8 cellular contexts compared by ENCODE assay signal in genomic region chr6:39933669-39934059, GRCh38. TPM values are rescaled to one million over a fixed set of nuclear protein-coding genes. Genes with fewer than 3 reads are reported as not detected.
DNase-seq lines count a peak whose midpoint lies in the region; ATAC-seq and TF ChIP-seq lines count a peak whose summit lies in the region.

No MANE protein-coding gene starts in this region.

- H3K27me3 ChIP-seq in breast epithelium (no peaks in the 10 kb centered on the region), right lobe of liver (no peaks in the 10 kb centered on the region), thoracic aorta (replicated peaks; ENCODE audit: insufficient read depth) (no peaks in the 10 kb centered on the region)

- peak overlapping the region; percentile 72 to 93 for H3K27ac ChIP-seq in breast epithelium
- peak overlapping the region; percentile 75 to 94 (median 85) for H3K27ac ChIP-seq in right lobe of liver
- H3K27ac ChIP-seq in thoracic aorta: peak overlapping the region; percentile 86 to 87

- intact Hi-C loops in breast epithelium (cut with DNase I; ENCODE audit: low total_unique reads): no loop called here
- intact Hi-C loops in right lobe of liver (cut with DNase I): no loop called here
- intact Hi-C loops in sciatic nerve (cut with DNase I): no loop called here

- ATAC-seq in right lobe of liver: peak; percentile 18 to 47 (median 22)
- no peak for ATAC-seq in thoracic aorta (ENCODE audit: insufficient number of reproducible peaks, low FRiP score, low read depth)
- no peak for ATAC-seq in GM18873 (IDR thresholded peaks at IDR 0.05; ENCODE audit: low FRiP score, unreplicated experiment)
- no peak for ATAC-seq in sciatic nerve

- H3K4me3 ChIP-seq in breast epithelium (peak overlapping the region; percentile 74 to 96 (median 75)), right lobe of liver (peak overlapping the region; percentile 80 to 97 (median 94)), thoracic aorta (peak overlapping the region; percentile 78)

- H3K27ac Mint-ChIP-seq in T-helper 1 cell treated with Interleukin-12 subunit alpha and Interleukin-12 subunit beta and Interleukin-4 antibody, amounts not matched to agents 30 μg/mL and 1 μg/mL, for 36 hours: no peak overlapping the region

- H3K4me3 Mint-ChIP-seq in T-helper 1 cell treated with Interleukin-12 subunit alpha and Interleukin-12 subunit beta and Interleukin-4 antibody, amounts not matched to agents 30 μg/mL and 1 μg/mL, for 36 hours: peak overlapping the region; percentile 74

- no peak for TF ChIP-seq CTCF in breast epithelium (IDR thresholded peaks at IDR 0.05)
- TF ChIP-seq CTCF in right lobe of liver (IDR thresholded peaks at IDR 0.05): no peak
- no peak for TF ChIP-seq CTCF in thoracic aorta (IDR thresholded peaks at IDR 0.05)

- H3K4me1 Mint-ChIP-seq in T-helper 1 cell treated with Interleukin-12 subunit alpha and Interleukin-12 subunit beta and Interleukin-4 antibody, amounts not matched to agents 30 μg/mL and 1 μg/mL, for 36 hours (ENCODE audit: low read depth): peaks cover 3% of the 10 kb centered on the region

- H3K27me3 Mint-ChIP-seq in T-helper 1 cell treated with Interleukin-12 subunit alpha and Interleukin-12 subunit beta and Interleukin-4 antibody, amounts not matched to agents 30 μg/mL and 1 μg/mL, for 36 hours (ENCODE audit: low read depth): peaks cover 35% of the 10 kb centered on the region

- H3K9me3 ChIP-seq in breast epithelium: no peaks in the 10 kb centered on the region
- H3K9me3 ChIP-seq in right lobe of liver: no peaks in the 10 kb centered on the region
- H3K9me3 ChIP-seq in thoracic aorta: no peaks in the 10 kb centered on the region

- no peaks in the 10 kb centered on the region for H3K36me3 ChIP-seq in breast epithelium
- H3K36me3 ChIP-seq in right lobe of liver: no peaks in the 10 kb centered on the region
- no peaks in the 10 kb centered on the region for H3K36me3 ChIP-seq in thoracic aorta

- WGBS in right lobe of liver (ENCODE audit: insufficient coverage, low coverage, low lambda C conversion rate, missing lambda C conversion rate): 12% methylated on average over 5 of the region's 5 CpGs

- H3K9me3 Mint-ChIP-seq in T-helper 1 cell treated with Interleukin-12 subunit alpha and Interleukin-12 subunit beta and Interleukin-4 antibody, amounts not matched to agents 30 μg/mL and 1 μg/mL, for 36 hours: no peaks in the 10 kb centered on the region

- TF ChIP-seq POLR2A in breast epithelium (IDR thresholded peaks at IDR 0.05) (no peak), right lobe of liver (IDR thresholded peaks at IDR 0.05) (no peak)

- peaks cover 0 to 3% of the 10 kb centered on the region in 2 donors for H3K4me1 ChIP-seq in breast epithelium
- H3K4me1 ChIP-seq in right lobe of liver: peaks cover 0 to 59% (median 7%) of the 10 kb centered on the region in 4 donors
- H3K4me1 ChIP-seq in thoracic aorta (ENCODE audit: control insufficient read depth in 1 of 2, low read depth in 2 of 2): peaks cover 35 to 66% of the 10 kb centered on the region in 2 donors

- no peaks in the 10 kb centered on the region for H3K36me3 Mint-ChIP-seq in T-helper 1 cell treated with Interleukin-12 subunit alpha and Interleukin-12 subunit beta and Interleukin-4 antibody, amounts not matched to agents 30 μg/mL and 1 μg/mL, for 36 hours (ENCODE audit: low read depth)

- DNase-seq in T-helper 1 cell (no peak), breast epithelium (ENCODE audit: low spot score in 2 of 2) (no peak), right lobe of liver (no peak), thoracic aorta (ENCODE audit: low spot score) (no peak), sciatic nerve (ENCODE audit: low spot score) (no peak)
- no peak for DNase-seq in effector CD4-positive, alpha-beta T cell

RNA-seq across cellular contexts. Expression of gene MOCS1, which starts 0.6 kb away (rescaled TPM):
- total RNA-seq in breast epithelium (10 to 100 TPM; 23.6 to 78.9 (median 25.3) TPM), right lobe of liver (10 to 100 TPM; 18.0 to 35.3 (median 27.8) TPM), thoracic aorta (10 to 100 TPM; 29.1 to 44.9 TPM), sciatic nerve (37.3 TPM)

Comparison
In these comparisons a context has a peak if more than half of its experiments do, and no peak if none do; other contexts are left out.
1. ATAC-seq: peak in right lobe of liver (4 of 4); none in thoracic aorta (single experiment), GM18873 (single experiment) and sciatic nerve (single experiment).
2. Peak in every context shown above with its lines, with median percentiles within 50 percentile points of each other: H3K27ac ChIP-seq and H3K4me3 ChIP-seq.